ENCODE assay signal across 13 cellular contexts in genomic region chr2:156800781-156801366, GRCh38.
DNase-seq lines count a peak whose midpoint lies in the region; ATAC-seq, FAIRE-seq and TF ChIP-seq lines count a peak whose summit lies in the region.
"Had no signal": no experiment of that assay in that cellular context is flagged by ENCODE, and none has a peak within 500 bp of the region (broad histone marks: within the 10 kb centered on the region; RNA-seq: fewer than 3 reads in every experiment).

No MANE protein-coding gene starts in this region.

- H3K9me3 ChIP-seq in iPS-20b (ENCODE audit: insufficient read depth, low read depth, low read length), result no peaks in the 10 kb centered on the region

- peaks cover 0 to 3% (median 0%) of the 10 kb centered on the region in 3 donors for H3K27me3 Mint-ChIP-seq in immature natural killer cell (ENCODE audit: low read depth in 3 of 3)

- H3K4me1 Mint-ChIP-seq in immature natural killer cell, result no peaks in the 10 kb centered on the region

- no peak for TF ChIP-seq CTCF in D721Med (IDR thresholded peaks at IDR 0.05; ENCODE audit: insufficient read depth, missing control alignments)

- no peak overlapping the region for H3K27ac Mint-ChIP-seq in immature natural killer cell
- H3K27ac Mint-ChIP-seq: dendritic cell treated with granulocyte-macrophage colony-stimulating factor and Interleukin-4, amounts not matched to agents 40 ng/mL and 50 ng/mL, for 4 days had no signal

- peak; percentile 97 for FAIRE-seq in D721Med (lab: Jason Lieb, UNC)

- H3K36me3 ChIP-seq in iPS-20b (ENCODE audit: insufficient read depth, low read depth, low read length), result no peaks in the 10 kb centered on the region

- H3K4me1 ChIP-seq in iPS-20b (ENCODE audit: insufficient read depth, low read length), result peaks cover 34% of the 10 kb centered on the region

- H3K4me3 ChIP-seq in iPS-20b (ENCODE audit: low read length), result peak overlapping the region; percentile 20; the same call in 1 of the 2 replicates

- no peak for ATAC-seq in HG03521 (IDR thresholded peaks at IDR 0.05; ENCODE audit: unreplicated experiment)
- ATAC-seq: HCT116 had no signal

- no peak overlapping the region for H3K9ac ChIP-seq in iPS-20b (ENCODE audit: low read depth, low read length)

- H3K27ac ChIP-seq in iPS-20b (ENCODE audit: low read length), result no peak overlapping the region

- no peak overlapping the region for H3K4me3 Mint-ChIP-seq in immature natural killer cell
- H3K4me3 Mint-ChIP-seq: dendritic cell treated with granulocyte-macrophage colony-stimulating factor and Interleukin-4, amounts not matched to agents 40 ng/mL and 50 ng/mL, for 4 days had no signal

- no peaks in the 10 kb centered on the region for H3K27me3 ChIP-seq in iPS-20b (ENCODE audit: insufficient read depth, low read length)

- no peaks in the 10 kb centered on the region for H3K36me3 Mint-ChIP-seq in immature natural killer cell

- H3K9me3 Mint-ChIP-seq in immature natural killer cell, result peaks cover 0 to 7% (median 0%) of the 10 kb centered on the region in 6 donors
- H3K9me3 Mint-ChIP-seq: dendritic cell treated with granulocyte-macrophage colony-stimulating factor and Interleukin-4, amounts not matched to agents 40 ng/mL and 50 ng/mL, for 4 days had no signal

- no peak for DNase-seq in D721Med (ENCODE audit: insufficient read length, low spot score)
- DNase-seq in NCI-H1092 treated with DMSO at 0.1 percent for 48 hours (lab: John Stamatoyannopoulos, UW), result peak; percentile 68
- peak; percentile 5 for DNase-seq in RPMI7951 (ENCODE audit: low read depth)
- DNase-seq in occipital lobe (lab: John Stamatoyannopoulos, UW), result no peak
- no peak for DNase-seq in T1000 (lab: John Stamatoyannopoulos, UW)
- DNase-seq in immature natural killer cell, result no peak
- DNase-seq: Calu3, IMR-90, posterior cingulate gyrus had no signal

Comparison
In these comparisons a context has a peak if more than half of its experiments do, and no peak if none do; other contexts are left out.
1. DNase-seq: peak in NCI-H1092 treated with DMSO at 0.1 percent for 48 hours (single experiment) and RPMI7951 (single experiment); none in D721Med (single experiment), occipital lobe (single experiment), T1000 (single experiment) and immature natural killer cell (0 of 3).